In genomic region chr19:53942001-53942786, GRCh38 we compare ENCODE assay signal across 1 cellular context.
A peak's percentile ranks its signal among the peaks of the same experiment; 100 is the strongest.
TF ChIP-seq lines count a peak whose summit lies in the region.

No MANE protein-coding gene starts in this region.

TF ChIP-seq in endothelial cell of umbilical vein, 7 proteins besides CTCF, POLR2A, EP300 and RAD21:
- TF ChIP-seq EZH2 (IDR thresholded peaks at IDR 0.05; ENCODE audit: borderline replicate concordance, low read depth, low read length, severe bottlenecking) (peak; percentile 75), FOS (IDR thresholded peaks at IDR 0.05; ENCODE audit: borderline replicate concordance, insufficient read depth, low read length) (no peak)
